ENCODE assay signal across 1 cellular context in genomic region chr9:137893670-137894069, GRCh38.
TF ChIP-seq lines count a peak whose summit lies in the region.

No MANE protein-coding gene starts in this region.

TF ChIP-seq in SK-N-SH treated with all-trans-retinoic acid at 6 μM for 48 hours, 23 proteins besides CTCF, POLR2A, EP300 and RAD21 (continued from another document):
- TF ChIP-seq CSRNP3 (CRISPR knock-in tag; IDR thresholded peaks at IDR 0.05) (no peak), ESRRG (CRISPR knock-in tag; IDR thresholded peaks at IDR 0.05) (no peak), ZNF8 (CRISPR knock-in tag; IDR thresholded peaks at IDR 0.05) (no peak), BACH2 (CRISPR knock-in tag; IDR thresholded peaks at IDR 0.05; ENCODE audit: borderline replicate concordance) (no peak)
